9 cellular contexts compared by ENCODE assay signal in genomic region chr7:26196305-26196704, GRCh38. TPM values are rescaled to one million over a fixed set of nuclear protein-coding genes. Genes with fewer than 3 reads are reported as not detected.
DNase-seq lines count a peak whose midpoint lies in the region; ATAC-seq and TF ChIP-seq lines count a peak whose summit lies in the region.
"Had no signal": no experiment of that assay in that cellular context is flagged by ENCODE, and none has a peak within 500 bp of the region (broad histone marks: within the 10 kb centered on the region; RNA-seq: fewer than 3 reads in every experiment).

No MANE protein-coding gene starts in this region.

- DNase-seq in GM23248 (no peak), OCI-LY7 (ENCODE audit: low spot score) (no peak), endodermal cell (no peak), osteocyte (ENCODE audit: extremely low spot score, unreplicated experiment) (no peak), NCI-H2196 treated with DMSO at 0.1 percent for 48 hours (lab: John Stamatoyannopoulos, UW; ENCODE audit: unreplicated experiment) (no peak), foreskin melanocyte (no peak), NCI-H2107 (lab: John Stamatoyannopoulos, UW) (no peak)
- DNase-seq: left ventricle myocardium superior had no signal

- ATAC-seq in HG02610 (IDR thresholded peaks at IDR 0.05; ENCODE audit: unreplicated experiment), result no peak
- ATAC-seq: left ventricle myocardium superior had no signal

- H3K27ac ChIP-seq in GM23248 (peak overlapping the region; percentile 30; the same call in 1 of the 2 replicates), OCI-LY7 (ENCODE audit: low read depth, low read length, poor library complexity, severe bottlenecking) (no peak overlapping the region), endodermal cell (ENCODE audit: low read depth, low read length) (no peak overlapping the region)

- H3K27ac Mint-ChIP-seq in endodermal cell (peak overlapping the region; percentile 92), osteocyte (ENCODE audit: unreplicated experiment) (peak overlapping the region; percentile 53)

- H3K4me2 ChIP-seq in GM23248 (ENCODE audit: unreplicated experiment), result peak overlapping the region; percentile 90
- H3K4me2 ChIP-seq in OCI-LY7 (ENCODE audit: low read length), result peak overlapping the region; percentile 93

- no peaks in the 10 kb centered on the region for H3K9me3 Mint-ChIP-seq in endodermal cell
- no peaks in the 10 kb centered on the region for H3K9me3 Mint-ChIP-seq in osteocyte (ENCODE audit: unreplicated experiment)

- H3K79me2 ChIP-seq in GM23248 (ENCODE audit: insufficient read depth) (peaks cover 92% of the 10 kb centered on the region), OCI-LY7 (ENCODE audit: insufficient read depth, low read depth, low read length) (peaks cover 92% of the 10 kb centered on the region)

- peaks cover 77% of the 10 kb centered on the region for H3K36me3 ChIP-seq in GM23248 (ENCODE audit: low read depth)
- peaks cover 92% of the 10 kb centered on the region for H3K36me3 ChIP-seq in OCI-LY7 (ENCODE audit: insufficient read depth, low read length)
- peaks cover 84% of the 10 kb centered on the region for H3K36me3 ChIP-seq in endodermal cell (ENCODE audit: control insufficient read depth, insufficient read depth, low read length)

- peak overlapping the region; percentile 86 for H3K4me3 ChIP-seq in GM23248
- peak overlapping the region; percentile 99 for H3K4me3 ChIP-seq in OCI-LY7 (ENCODE audit: low read depth, low read length, poor library complexity, severe bottlenecking)
- peak overlapping the region; percentile 94 for H3K4me3 ChIP-seq in endodermal cell (ENCODE audit: low read length)

- H2AFZ ChIP-seq in GM23248, result no peak overlapping the region
- H2AFZ ChIP-seq in OCI-LY7 (ENCODE audit: low read length), result no peak overlapping the region

- no TSS peak for BruUV-seq in OCI-LY7 (replicated peaks; lab: Mats Ljungman, UMichigan)

- POLR2A ChIA-PET in OCI-LY7 (lab: Charles Lee), result interaction anchor here (0.8 to 4.4 kb wide), 6 partner anchors 7 to 105 kb away, joined by 3 to 26 read pairs (median 4); no protein-coding TSS in a partner anchor

- H3K4me1 Mint-ChIP-seq in endodermal cell (peaks cover 39% of the 10 kb centered on the region), osteocyte (ENCODE audit: unreplicated experiment) (peaks cover 52% of the 10 kb centered on the region)

- H3K27me3 Mint-ChIP-seq in endodermal cell (ENCODE audit: insufficient read depth) (no peaks in the 10 kb centered on the region), osteocyte (ENCODE audit: unreplicated experiment) (no peaks in the 10 kb centered on the region)

- H4K20me1 ChIP-seq in GM23248 (ENCODE audit: insufficient read depth), result peaks cover 47% of the 10 kb centered on the region
- H4K20me1 ChIP-seq in OCI-LY7 (ENCODE audit: insufficient read depth, low read length), result peaks cover 76% of the 10 kb centered on the region

- H3K36me3 Mint-ChIP-seq in endodermal cell (ENCODE audit: low read depth) (peaks cover 88% of the 10 kb centered on the region), osteocyte (ENCODE audit: unreplicated experiment) (peaks cover 82% of the 10 kb centered on the region)

- in situ Hi-C loops in GM23248 (cut with MboI), result loop anchor here (10.0 kb wide), 1 partner anchor 968 kb away; the partner anchor contains the start of gene HOXA9

- peaks cover 26% of the 10 kb centered on the region for H3K4me1 ChIP-seq in GM23248 (ENCODE audit: insufficient read depth)
- peaks cover 54% of the 10 kb centered on the region for H3K4me1 ChIP-seq in OCI-LY7 (ENCODE audit: insufficient read depth, low read length, poor library complexity, severe bottlenecking)
- H3K4me1 ChIP-seq in endodermal cell (ENCODE audit: control insufficient read depth, insufficient read depth, low read length), result peaks cover 5% of the 10 kb centered on the region

- H3K9ac ChIP-seq in GM23248 (peak overlapping the region; percentile 98), endodermal cell (ENCODE audit: extremely low read depth, low read length, poor library complexity, severe bottlenecking) (peak overlapping the region; percentile 100)

- TF ChIP-seq CTCF in OCI-LY7 (conservative IDR thresholded peaks at IDR 0.05; ENCODE audit: low read length) (no peak), endodermal cell (conservative IDR thresholded peaks at IDR 0.05) (no peak), osteocyte (IDR thresholded peaks at IDR 0.05) (no peak)

- CTCF ChIA-PET in OCI-LY7 (lab: Charles Lee; ENCODE audit: unreplicated experiment), result no interaction called here

- WGBS in GM23248 (ENCODE audit: low coverage in 1 of 2, low lambda C conversion rate in 2 of 2, missing lambda C conversion rate in 2 of 2), 2 experiments, result 57 to 59% methylated on average over 4 of the region's 4 CpGs
- WGBS in endodermal cell (ENCODE audit: insufficient coverage in 1 of 2, insufficient read length in 1 of 2), 2 experiments, result 78% methylated on average over 4 of the region's 4 CpGs; no CpG with 5 or more reads in 1 of the 2 experiments

- no peaks in the 10 kb centered on the region for H3K27me3 ChIP-seq in GM23248 (replicated peaks; ENCODE audit: insufficient read depth)
- H3K27me3 ChIP-seq in endodermal cell (ENCODE audit: control insufficient read depth, insufficient read depth, low read length, poor library complexity, severe bottlenecking), result no peaks in the 10 kb centered on the region

- peak overlapping the region; percentile 100 for H3K4me3 Mint-ChIP-seq in endodermal cell
- H3K4me3 Mint-ChIP-seq in osteocyte (ENCODE audit: unreplicated experiment), result peak overlapping the region; percentile 71

- H3K9me2 ChIP-seq in GM23248 (ENCODE audit: insufficient read depth) (no peaks in the 10 kb centered on the region), OCI-LY7 (ENCODE audit: insufficient read depth, low read length) (no peaks in the 10 kb centered on the region)

- peaks cover 79% of the 10 kb centered on the region for H3F3A ChIP-seq in GM23248 (ENCODE audit: insufficient read depth)

- H3K9me3 ChIP-seq in GM23248 (ENCODE audit: low read depth) (no peaks in the 10 kb centered on the region), OCI-LY7 (ENCODE audit: low read length) (no peaks in the 10 kb centered on the region), endodermal cell (ENCODE audit: control insufficient read depth, low read length) (no peaks in the 10 kb centered on the region)

- intact Hi-C loops in OCI-LY7 (cut with micrococcal nuclease; ENCODE audit: unreplicated experiment), result no loop called here

RNA-seq across cellular contexts. Expression of gene HNRNPA2B1, which starts 4.2 kb away (rescaled TPM):
- total RNA-seq in GM23248 (2014; rRNA removed; shearing (Covaris generic)), result 125 and 134 TPM in 2 replicates
- 493 and 529 TPM in 2 replicates for polyA plus RNA-seq in GM23248 (2016; fragmentation: Nextera tagmentation; extraction: Ambion mirVana)
- total RNA-seq in OCI-LY7 (2014; rRNA removed; shearing (Covaris generic)), result 258 and 406 TPM in 2 replicates
- total RNA-seq in OCI-LY7 (2022) (1,014 and 1,090 TPM in 2 replicates), endodermal cell (1,000 to 10,000 TPM in 1 of 2 donors, 100 to 1,000 TPM in 1; 913 to 1,007 TPM), osteocyte (484 and 495 TPM in 2 replicates)
- polyA plus RNA-seq in endodermal cell (2013, experiment 1 of 2), result 1,106 TPM
- polyA plus RNA-seq in endodermal cell (2013, experiment 2 of 2), result 1,007 TPM

RNA-seq across cellular contexts. Expression of gene CBX3, which starts 5.2 kb away (rescaled TPM):
- total RNA-seq in GM23248 (2014; rRNA removed; shearing (Covaris generic)), result 109 and 122 TPM in 2 replicates
- 71.1 and 73.3 TPM in 2 replicates for polyA plus RNA-seq in GM23248 (2016; fragmentation: Nextera tagmentation; extraction: Ambion mirVana)
- 252 and 259 TPM in 2 replicates for total RNA-seq in OCI-LY7 (2014; rRNA removed; shearing (Covaris generic))
- total RNA-seq in OCI-LY7 (2022) (350 and 364 TPM in 2 replicates), endodermal cell (100 to 1,000 TPM; 213 to 219 TPM), osteocyte (133 and 135 TPM in 2 replicates)
- polyA plus RNA-seq in endodermal cell (2013, experiment 1 of 2), result 277 TPM
- polyA plus RNA-seq in endodermal cell (2013, experiment 2 of 2), result 276 TPM

RNA-seq across cellular contexts. Expression of gene NFE2L3, which starts 44.3 kb away (rescaled TPM):
- total RNA-seq in GM23248 (2014; rRNA removed; shearing (Covaris generic)), result 0.76 and 1.4 TPM in 2 replicates
- 0.41 and 0.70 TPM in 2 replicates for polyA plus RNA-seq in GM23248 (2016; fragmentation: Nextera tagmentation; extraction: Ambion mirVana)
- total RNA-seq in OCI-LY7 (2014; rRNA removed; shearing (Covaris generic)), result 10.7 and 13.3 TPM in 2 replicates
- total RNA-seq in OCI-LY7 (2022) (12.3 and 12.6 TPM in 2 replicates), endodermal cell (10 to 100 TPM; 20.2 to 48.4 TPM), osteocyte (0.55 and 0.78 TPM in 2 replicates)
- 14.4 TPM for polyA plus RNA-seq in endodermal cell (2013, experiment 1 of 2)
- 11.3 TPM for polyA plus RNA-seq in endodermal cell (2013, experiment 2 of 2)
